Comparison of ENCODE assay signal across 1 cellular context in genomic region chr3:150603090-150603887, GRCh38.
TF ChIP-seq lines count a peak whose summit lies in the region.

TSS of gene SELENOT (plus strand) at chr3:150603321. CDS start at chr3:150603363, 42 bp downstream.

TF ChIP-seq in HepG2, 621 proteins besides CTCF, POLR2A, EP300 and RAD21 (continued from another document and continues in another):
- TF ChIP-seq, protein P1, sequence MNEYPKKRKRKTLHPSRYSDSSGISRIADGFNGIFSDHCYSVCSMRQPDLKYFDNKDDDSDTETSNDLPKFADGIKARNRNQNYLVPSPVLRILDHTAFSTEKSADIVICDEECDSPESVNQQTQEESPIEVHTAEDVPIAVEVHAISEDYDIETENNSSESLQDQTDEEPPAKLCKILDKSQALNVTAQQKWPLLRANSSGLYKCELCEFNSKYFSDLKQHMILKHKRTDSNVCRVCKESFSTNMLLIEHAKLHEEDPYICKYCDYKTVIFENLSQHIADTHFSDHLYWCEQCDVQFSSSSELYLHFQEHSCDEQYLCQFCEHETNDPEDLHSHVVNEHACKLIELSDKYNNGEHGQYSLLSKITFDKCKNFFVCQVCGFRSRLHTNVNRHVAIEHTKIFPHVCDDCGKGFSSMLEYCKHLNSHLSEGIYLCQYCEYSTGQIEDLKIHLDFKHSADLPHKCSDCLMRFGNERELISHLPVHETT (CRISPR knock-in tag; conservative IDR thresholded peaks at IDR 0.05): peak; percentile 55; the same call in 1 of the 2 replicates
- TF ChIP-seq TARDBP (CRISPR knock-in tag; IDR thresholded peaks at IDR 0.05): peak; percentile 70
- TF ChIP-seq MED1 (CRISPR knock-in tag; IDR thresholded peaks at IDR 0.05): peak; percentile 67
- TF ChIP-seq RXRA (CRISPR knock-in tag; IDR thresholded peaks at IDR 0.05): peak; percentile 60; the same call in 1 of the 2 replicates
- TF ChIP-seq HOXA9 (CRISPR knock-in tag; IDR thresholded peaks at IDR 0.05; ENCODE audit: borderline replicate concordance): peak; percentile 84; the same call in 1 of the 2 replicates
- TF ChIP-seq ERF (CRISPR knock-in tag; IDR thresholded peaks at IDR 0.05): peak; percentile 66; the same call in 1 of the 2 replicates
- peak; percentile 84 for TF ChIP-seq ZNF224 (CRISPR knock-in tag; IDR thresholded peaks at IDR 0.05)
- TF ChIP-seq ZNF841 (CRISPR knock-in tag; IDR thresholded peaks at IDR 0.05; ENCODE audit: borderline replicate concordance): no peak
- TF ChIP-seq EED (CRISPR knock-in tag; IDR thresholded peaks at IDR 0.05): no peak
- TF ChIP-seq SIN3A (IDR thresholded peaks at IDR 0.05; ENCODE audit: borderline replicate concordance, low read depth, low read length): peak; percentile 41; the same call in 1 of the 2 replicates
- peak; percentile 55; the same call in 1 of the 2 replicates for TF ChIP-seq ZNF331 (CRISPR knock-in tag; IDR thresholded peaks at IDR 0.05)
- TF ChIP-seq ZFP82 (CRISPR knock-in tag; IDR thresholded peaks at IDR 0.05; ENCODE audit: borderline replicate concordance): peak; percentile 88; the same call in 1 of the 2 replicates
- peak; percentile 25; the same call in 1 of the 2 replicates for TF ChIP-seq PAXIP1 (CRISPR knock-in tag; conservative IDR thresholded peaks at IDR 0.05)
- TF ChIP-seq, protein P2, sequence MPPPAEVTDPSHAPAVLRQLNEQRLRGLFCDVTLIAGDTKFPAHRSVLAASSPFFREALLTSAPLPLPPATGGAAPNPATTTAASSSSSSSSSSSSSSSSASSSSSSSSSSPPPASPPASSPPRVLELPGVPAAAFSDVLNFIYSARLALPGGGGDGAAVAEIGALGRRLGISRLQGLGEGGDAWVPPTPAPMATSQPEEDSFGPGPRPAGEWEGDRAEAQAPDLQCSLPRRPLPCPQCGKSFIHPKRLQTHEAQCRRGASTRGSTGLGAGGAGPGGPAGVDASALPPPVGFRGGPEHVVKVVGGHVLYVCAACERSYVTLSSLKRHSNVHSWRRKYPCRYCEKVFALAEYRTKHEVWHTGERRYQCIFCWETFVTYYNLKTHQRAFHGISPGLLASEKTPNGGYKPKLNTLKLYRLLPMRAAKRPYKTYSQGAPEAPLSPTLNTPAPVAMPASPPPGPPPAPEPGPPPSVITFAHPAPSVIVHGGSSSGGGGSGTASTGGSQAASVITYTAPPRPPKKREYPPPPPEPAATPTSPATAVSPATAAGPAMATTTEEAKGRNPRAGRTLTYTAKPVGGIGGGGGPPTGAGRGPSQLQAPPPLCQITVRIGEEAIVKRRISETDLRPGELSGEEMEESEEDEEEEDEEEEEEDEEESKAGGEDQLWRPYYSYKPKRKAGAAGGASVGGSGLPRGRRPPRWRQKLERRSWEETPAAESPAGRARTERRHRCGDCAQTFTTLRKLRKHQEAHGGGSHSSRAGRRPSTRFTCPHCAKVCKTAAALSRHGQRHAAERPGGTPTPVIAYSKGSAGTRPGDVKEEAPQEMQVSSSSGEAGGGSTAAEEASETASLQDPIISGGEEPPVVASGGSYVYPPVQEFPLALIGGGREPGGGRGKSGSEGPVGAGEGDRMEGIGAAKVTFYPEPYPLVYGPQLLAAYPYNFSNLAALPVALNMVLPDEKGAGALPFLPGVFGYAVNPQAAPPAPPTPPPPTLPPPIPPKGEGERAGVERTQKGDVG (CRISPR knock-in tag; IDR thresholded peaks at IDR 0.05; ENCODE audit: borderline replicate concordance): 0 out of 2 replicates have a peak, but pooled peaks have one; percentile 39
- peak; percentile 33; the same call in 1 of the 2 replicates for TF ChIP-seq ARHGAP35 (CRISPR knock-in tag; IDR thresholded peaks at IDR 0.05; ENCODE audit: borderline replicate concordance)
- TF ChIP-seq E2F1 (CRISPR knock-in tag; IDR thresholded peaks at IDR 0.05): 0 out of 2 replicates have a peak, but pooled peaks have one; percentile 38
- no peak; the same call in 1 of the 2 replicates for TF ChIP-seq RFXANK (CRISPR knock-in tag; IDR thresholded peaks at IDR 0.05)
- peak; percentile 61; the same call in 1 of the 2 replicates for TF ChIP-seq XBP1 (CRISPR knock-in tag; IDR thresholded peaks at IDR 0.05)
- TF ChIP-seq ZUFSP (CRISPR knock-in tag; IDR thresholded peaks at IDR 0.05; ENCODE audit: borderline replicate concordance): no peak
- peak; percentile 88 for TF ChIP-seq NAIF1 (CRISPR knock-in tag; IDR thresholded peaks at IDR 0.05; ENCODE audit: borderline replicate concordance)
- TF ChIP-seq CCAR2 (optimal IDR thresholded peaks at IDR 0.05; ENCODE audit: low read depth, low read length): no peak
- TF ChIP-seq SOX6 (IDR thresholded peaks at IDR 0.05): no peak
- peak; percentile 31 for TF ChIP-seq SOX6 (CRISPR knock-in tag; IDR thresholded peaks at IDR 0.05)
- TF ChIP-seq ZNF460 (CRISPR knock-in tag; IDR thresholded peaks at IDR 0.05; ENCODE audit: borderline replicate concordance): peak; percentile 34; the same call in 1 of the 2 replicates
- peak; percentile 62 for TF ChIP-seq ZBTB38 (CRISPR knock-in tag; IDR thresholded peaks at IDR 0.05)
- peak; percentile 62; the same call in 1 of the 2 replicates for TF ChIP-seq IRF2 (CRISPR knock-in tag; IDR thresholded peaks at IDR 0.05)
- no peak; the same call in 1 of the 2 replicates for TF ChIP-seq NFE2L1 (CRISPR knock-in tag; IDR thresholded peaks at IDR 0.05; ENCODE audit: borderline replicate concordance)
- TF ChIP-seq SOX5 (CRISPR knock-in tag; IDR thresholded peaks at IDR 0.05; ENCODE audit: borderline replicate concordance): no peak
- peak; percentile 86 for TF ChIP-seq DR1 (CRISPR knock-in tag; IDR thresholded peaks at IDR 0.05)
- no peak for TF ChIP-seq TEAD3 (CRISPR knock-in tag; optimal IDR thresholded peaks at IDR 0.05; ENCODE audit: borderline replicate concordance)
- TF ChIP-seq ZBTB1 (CRISPR knock-in tag; IDR thresholded peaks at IDR 0.05; ENCODE audit: borderline replicate concordance): peak; percentile 59; the same call in 1 of the 2 replicates
- no peak for TF ChIP-seq DNMT1 (CRISPR knock-in tag; IDR thresholded peaks at IDR 0.05)
- TF ChIP-seq HOXA7 (CRISPR knock-in tag; IDR thresholded peaks at IDR 0.05): no peak
- TF ChIP-seq ZNF598 (CRISPR knock-in tag; IDR thresholded peaks at IDR 0.05; ENCODE audit: borderline replicate concordance): peak; percentile 89; the same call in 1 of the 2 replicates
- peak; percentile 31; the same call in 1 of the 2 replicates for TF ChIP-seq TP53 (CRISPR knock-in tag; conservative IDR thresholded peaks at IDR 0.05)
- TF ChIP-seq, protein P3, sequence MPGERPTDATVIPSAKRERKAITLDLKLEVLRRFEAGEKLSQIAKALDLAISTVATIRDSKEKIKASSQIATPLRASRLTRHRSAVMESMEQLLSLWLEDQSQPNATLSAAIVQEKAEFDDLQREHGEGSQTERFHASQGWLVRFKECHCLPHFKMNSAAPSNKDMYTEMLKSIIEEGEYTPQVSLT (CRISPR knock-in tag; IDR thresholded peaks at IDR 0.05; ENCODE audit: borderline replicate concordance, low read depth): no peak
- TF ChIP-seq, protein P4, sequence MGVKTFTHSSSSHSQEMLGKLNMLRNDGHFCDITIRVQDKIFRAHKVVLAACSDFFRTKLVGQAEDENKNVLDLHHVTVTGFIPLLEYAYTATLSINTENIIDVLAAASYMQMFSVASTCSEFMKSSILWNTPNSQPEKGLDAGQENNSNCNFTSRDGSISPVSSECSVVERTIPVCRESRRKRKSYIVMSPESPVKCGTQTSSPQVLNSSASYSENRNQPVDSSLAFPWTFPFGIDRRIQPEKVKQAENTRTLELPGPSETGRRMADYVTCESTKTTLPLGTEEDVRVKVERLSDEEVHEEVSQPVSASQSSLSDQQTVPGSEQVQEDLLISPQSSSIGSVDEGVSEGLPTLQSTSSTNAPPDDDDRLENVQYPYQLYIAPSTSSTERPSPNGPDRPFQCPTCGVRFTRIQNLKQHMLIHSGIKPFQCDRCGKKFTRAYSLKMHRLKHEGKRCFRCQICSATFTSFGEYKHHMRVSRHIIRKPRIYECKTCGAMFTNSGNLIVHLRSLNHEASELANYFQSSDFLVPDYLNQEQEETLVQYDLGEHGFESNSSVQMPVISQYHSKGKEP (CRISPR knock-in tag; IDR thresholded peaks at IDR 0.05): 0 out of 2 replicates have a peak, but pooled peaks have one; percentile 81
- 0 out of 2 replicates have a peak, but pooled peaks have one; percentile 5 for TF ChIP-seq PPARG (CRISPR knock-in tag; conservative IDR thresholded peaks at IDR 0.05)
- TF ChIP-seq GPN1 (CRISPR knock-in tag; IDR thresholded peaks at IDR 0.05; ENCODE audit: borderline replicate concordance): 0 out of 2 replicates have a peak, but pooled peaks have one; percentile 20
- peak; percentile 38; the same call in 1 of the 2 replicates for TF ChIP-seq HDAC2 (CRISPR knock-in tag; IDR thresholded peaks at IDR 0.05)
- no peak for TF ChIP-seq SNAPC4 (CRISPR knock-in tag; IDR thresholded peaks at IDR 0.05)
- TF ChIP-seq TBX3 (IDR thresholded peaks at IDR 0.05; ENCODE audit: borderline replicate concordance): no peak
- TF ChIP-seq, protein P5, sequence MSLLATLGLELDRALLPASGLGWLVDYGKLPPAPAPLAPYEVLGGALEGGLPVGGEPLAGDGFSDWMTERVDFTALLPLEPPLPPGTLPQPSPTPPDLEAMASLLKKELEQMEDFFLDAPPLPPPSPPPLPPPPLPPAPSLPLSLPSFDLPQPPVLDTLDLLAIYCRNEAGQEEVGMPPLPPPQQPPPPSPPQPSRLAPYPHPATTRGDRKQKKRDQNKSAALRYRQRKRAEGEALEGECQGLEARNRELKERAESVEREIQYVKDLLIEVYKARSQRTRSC (CRISPR knock-in tag; IDR thresholded peaks at IDR 0.05; ENCODE audit: low read depth): no peak
- TF ChIP-seq KAT7 (CRISPR knock-in tag; IDR thresholded peaks at IDR 0.05; ENCODE audit: borderline replicate concordance): peak; percentile 93
